ENCODE assay signal across 8 cellular contexts in genomic region chr10:21527634-21528451, GRCh38. TPM values are rescaled to one million over a fixed set of nuclear protein-coding genes. Genes with fewer than 3 reads are reported as not detected.
DNase-seq lines count a peak whose midpoint lies in the region; ATAC-seq and TF ChIP-seq lines count a peak whose summit lies in the region.

No MANE protein-coding gene starts in this region.

- peak overlapping the region; percentile 83 for H4K5ac ChIP-seq in IMR-90 (ENCODE audit: low read depth, low read length)

- peak overlapping the region; percentile 87 for H4K91ac ChIP-seq in IMR-90 (ENCODE audit: insufficient read depth, low read depth, low read length)

- peaks cover 19% of the 10 kb centered on the region for H3K4me1 ChIP-seq in CD8-positive, alpha-beta T cell (ENCODE audit: insufficient read depth, low read length)
- peaks cover 3% of the 10 kb centered on the region; the same call in 1 of the 2 replicates for H3K4me1 ChIP-seq in IMR-90 (ENCODE audit: control insufficient read depth, insufficient read depth, low read length)
- H3K4me1 ChIP-seq in iPS-20b (ENCODE audit: insufficient read depth, low read length): peaks cover 51% of the 10 kb centered on the region

- no peaks in the 10 kb centered on the region for H3K36me3 ChIP-seq in CD8-positive, alpha-beta T cell (ENCODE audit: insufficient read depth, low read length)
- H3K36me3 ChIP-seq in IMR-90 (ENCODE audit: control insufficient read depth, insufficient read depth, low read length) (no peaks in the 10 kb centered on the region), iPS-20b (ENCODE audit: insufficient read depth, low read depth, low read length) (no peaks in the 10 kb centered on the region)

- H3K36me3 Mint-ChIP-seq in CD8-positive, alpha-beta T cell: peaks cover 4% of the 10 kb centered on the region
- no peaks in the 10 kb centered on the region for H3K36me3 Mint-ChIP-seq in activated naive CD8-positive, alpha-beta T cell
- H3K36me3 Mint-ChIP-seq in stimulated activated memory B cell treated with anti-CD40 and anti-IgM and Interleukin-4, amounts not matched to agents 10 μg/mL and 1 μg/mL and 100 μg/mL, for 72 hours: no peaks in the 10 kb centered on the region

- peaks cover 27% of the 10 kb centered on the region for H3K27me3 Mint-ChIP-seq in CD8-positive, alpha-beta T cell (ENCODE audit: low read depth)
- H3K27me3 Mint-ChIP-seq in activated naive CD8-positive, alpha-beta T cell: peaks cover 12% of the 10 kb centered on the region
- H3K27me3 Mint-ChIP-seq in stimulated activated memory B cell treated with anti-CD40 and anti-IgM and Interleukin-4, amounts not matched to agents 10 μg/mL and 1 μg/mL and 100 μg/mL, for 72 hours: peaks cover 20% of the 10 kb centered on the region

- DNase-seq in CD8-positive, alpha-beta T cell: no peak
- peak; percentile 57 for DNase-seq in IMR-90
- DNase-seq in stimulated activated CD4-positive, alpha-beta T cell treated with anti-CD3 and anti-CD28 coated beads, Interleukin-1b, Interleukin-23, amount 100 ng/mL, for 48 hours: no peak

- H3K27ac ChIP-seq in CD8-positive, alpha-beta T cell (ENCODE audit: low read depth, low read length): no peak overlapping the region
- H3K27ac ChIP-seq in IMR-90 (ENCODE audit: insufficient read depth, low read length) (peak overlapping the region; percentile 96), iPS-20b (ENCODE audit: low read length) (peak overlapping the region; percentile 44)

- H3K27ac Mint-ChIP-seq in CD8-positive, alpha-beta T cell: peak overlapping the region; percentile 76
- no peak overlapping the region for H3K27ac Mint-ChIP-seq in activated naive CD8-positive, alpha-beta T cell
- peak overlapping the region; percentile 97 for H3K27ac Mint-ChIP-seq in stimulated activated memory B cell treated with anti-CD40 and anti-IgM and Interleukin-4, amounts not matched to agents 10 μg/mL and 1 μg/mL and 100 μg/mL, for 72 hours

- peak overlapping the region; percentile 82 to 91 for H4K8ac ChIP-seq in IMR-90 (ENCODE audit: low read depth in 2 of 2, low read length in 2 of 2)

- peak overlapping the region; percentile 64; the same call in 1 of the 2 replicates for H2AK5ac ChIP-seq in IMR-90 (ENCODE audit: low read depth, low read length)

- no peaks in the 10 kb centered on the region for H3K9me3 ChIP-seq in CD8-positive, alpha-beta T cell (ENCODE audit: low read length)
- H3K9me3 ChIP-seq in IMR-90 (ENCODE audit: control insufficient read depth, insufficient read depth, low read length): no peaks in the 10 kb centered on the region
- H3K9me3 ChIP-seq in iPS-20b (ENCODE audit: insufficient read depth, low read depth, low read length): no peaks in the 10 kb centered on the region

- peaks cover 28% of the 10 kb centered on the region for H3K4me1 Mint-ChIP-seq in CD8-positive, alpha-beta T cell (ENCODE audit: low read depth)
- H3K4me1 Mint-ChIP-seq in activated naive CD8-positive, alpha-beta T cell (ENCODE audit: low read depth): peaks cover 30% of the 10 kb centered on the region
- H3K4me1 Mint-ChIP-seq in stimulated activated memory B cell treated with anti-CD40 and anti-IgM and Interleukin-4, amounts not matched to agents 10 μg/mL and 1 μg/mL and 100 μg/mL, for 72 hours: peaks cover 26% of the 10 kb centered on the region

- H4K20me1 ChIP-seq in IMR-90 (ENCODE audit: insufficient read depth, low read length): no peaks in the 10 kb centered on the region

- TF ChIP-seq CTCF in CD8-positive, alpha-beta T cell (IDR thresholded peaks at IDR 0.05): no peak
- TF ChIP-seq CTCF in IMR-90 (conservative IDR thresholded peaks at IDR 0.05; ENCODE audit: low read depth, low read length): no peak

- H2BK120ac ChIP-seq in IMR-90 (ENCODE audit: low read depth, low read length): peak overlapping the region; percentile 68

- no peak for TF ChIP-seq RAD21 in IMR-90 (IDR thresholded peaks at IDR 0.05; ENCODE audit: low read length)

- peak overlapping the region; percentile 91 for H2AFZ ChIP-seq in IMR-90 (replicated peaks; ENCODE audit: low read length, poor library complexity)

- peak overlapping the region; percentile 93 for H2BK5ac ChIP-seq in IMR-90 (ENCODE audit: low read depth, low read length, poor library complexity, severe bottlenecking)

- H3K14ac ChIP-seq in IMR-90 (replicated peaks; ENCODE audit: low read depth, low read length): peak overlapping the region; percentile 86

- H3K9me1 ChIP-seq in IMR-90 (ENCODE audit: insufficient read depth, low read length): 0 out of 2 replicates have a peak, but pooled peaks cover 3% of the 10 kb centered on the region

- peaks cover 2 to 4% of the 10 kb centered on the region in 2 experiments; a peak in 3 of 4 replicates for H3K79me1 ChIP-seq in IMR-90 (ENCODE audit: low read depth in 1 of 2, low read length in 2 of 2)

- no peaks in the 10 kb centered on the region for H3K9me3 Mint-ChIP-seq in CD8-positive, alpha-beta T cell
- H3K9me3 Mint-ChIP-seq in activated naive CD8-positive, alpha-beta T cell (ENCODE audit: low read depth): no peaks in the 10 kb centered on the region
- H3K9me3 Mint-ChIP-seq in stimulated activated memory B cell treated with anti-CD40 and anti-IgM and Interleukin-4, amounts not matched to agents 10 μg/mL and 1 μg/mL and 100 μg/mL, for 72 hours: no peaks in the 10 kb centered on the region

- peak overlapping the region; percentile 78 for H3K18ac ChIP-seq in IMR-90 (ENCODE audit: low read depth, low read length)

- peak overlapping the region; percentile 88 for H3K4ac ChIP-seq in IMR-90 (ENCODE audit: low read depth, low read length)

- H3K4me3 Mint-ChIP-seq in CD8-positive, alpha-beta T cell: peak overlapping the region; percentile 76
- peak overlapping the region; percentile 80 for H3K4me3 Mint-ChIP-seq in activated naive CD8-positive, alpha-beta T cell
- H3K4me3 Mint-ChIP-seq in stimulated activated memory B cell treated with anti-CD40 and anti-IgM and Interleukin-4, amounts not matched to agents 10 μg/mL and 1 μg/mL and 100 μg/mL, for 72 hours: peak overlapping the region; percentile 84

- intact Hi-C loops in CD8-positive, alpha-beta T cell (cut with DNase I, micrococcal nuclease): loop anchor here (1.0 to 10.0 kb wide), 2 partner anchors 11 to 1907 kb away; partner anchors contain the start of gene OTUD1 (in 1 of the 2)
- intact Hi-C loops in IMR-90 (cut with micrococcal nuclease): loop anchor here (2.0 to 10.0 kb wide), 2 partner anchors 31 to 427 kb away; no protein-coding TSS in a partner anchor

- no peak for ATAC-seq in CD8-positive, alpha-beta T cell
- ATAC-seq in IMR-90 (ENCODE audit: low read depth) (no peak), HG03439 (IDR thresholded peaks at IDR 0.05; ENCODE audit: unreplicated experiment) (no peak), GM21786 (IDR thresholded peaks at IDR 0.05; ENCODE audit: unreplicated experiment) (no peak)
- ATAC-seq in stimulated activated memory B cell treated with anti-CD40 and anti-IgM and Interleukin-4, amounts not matched to agents 10 μg/mL and 1 μg/mL and 100 μg/mL, for 72 hours: no peak

- H2BK20ac ChIP-seq in IMR-90 (ENCODE audit: low read depth, low read length): no peak overlapping the region

- peak overlapping the region; percentile 74 for H2AK9ac ChIP-seq in IMR-90 (replicated peaks; ENCODE audit: low read depth, low read length, poor library complexity)

- H3K4me3 ChIP-seq in CD8-positive, alpha-beta T cell (ENCODE audit: low read depth, low read length): no peak overlapping the region
- H3K4me3 ChIP-seq in IMR-90 (ENCODE audit: insufficient read depth, low read depth, low read length) (peak overlapping the region; percentile 55), iPS-20b (ENCODE audit: low read length) (peak overlapping the region; percentile 85)

- H3K56ac ChIP-seq in IMR-90 (ENCODE audit: extremely low read depth, insufficient read depth, low read length): peak overlapping the region; percentile 96

- H3K4me2 ChIP-seq in IMR-90 (ENCODE audit: low read depth, low read length): peak overlapping the region; percentile 98

- H2BK15ac ChIP-seq in IMR-90 (ENCODE audit: low read depth, low read length): peak overlapping the region; percentile 82; the same call in 2 of the 3 replicates

- WGBS in IMR-90 (ENCODE audit: extremely low coverage in 2 of 2, insufficient read length in 1 of 2), 2 experiments: no CpG with 5 or more reads among the region's 18 CpGs

- POLR2A ChIA-PET in CD8-positive, alpha-beta T cell (lab: Charles Lee): interaction anchor here (0.9 to 1.4 kb wide), 4 partner anchors 30 to 909 kb away, joined by 3 read pairs; no protein-coding TSS in a partner anchor
- POLR2A ChIA-PET in IMR-90 (lab: Charles Lee; ENCODE audit: unreplicated experiment): no interaction called here

- CTCF ChIA-PET in CD8-positive, alpha-beta T cell (lab: Charles Lee): interaction anchor here (1.1 kb wide), 1 partner anchor 31 kb away, joined by 3 read pairs; no protein-coding TSS in a partner anchor
- CTCF ChIA-PET in IMR-90 (lab: Yijun Ruan, JAX): interaction anchor here (0.5 to 1.3 kb wide), 2 partner anchors 39 to 205 kb away, joined by 3 read pairs; no protein-coding TSS in a partner anchor

- no peak for TF ChIP-seq POLR2A in IMR-90 (IDR thresholded peaks at IDR 0.05; ENCODE audit: low read depth, low read length)

- H3K27me3 ChIP-seq in CD8-positive, alpha-beta T cell (ENCODE audit: insufficient read depth, low read length): peaks cover 11% of the 10 kb centered on the region
- H3K27me3 ChIP-seq in IMR-90 (ENCODE audit: control insufficient read depth, insufficient read depth, low read length) (no peaks in the 10 kb centered on the region), iPS-20b (ENCODE audit: insufficient read depth, low read length) (no peaks in the 10 kb centered on the region)

- BruUV-seq in IMR-90 (replicated peaks; lab: Mats Ljungman, UMichigan): no TSS peak

- H3K9ac ChIP-seq in IMR-90 (ENCODE audit: low read depth, low read length) (peak overlapping the region; percentile 93), iPS-20b (ENCODE audit: low read depth, low read length) (peak overlapping the region; percentile 98)

- in situ Hi-C loops in IMR-90 (cut with MboI; ENCODE audit: low sequenced_read_pairs): no loop called here

- dilution Hi-C loops in IMR-90 (cut with HindIII; ENCODE audit: low sequenced_read_pairs, unreplicated experiment): no loop called here

- peak overlapping the region; percentile 88 for H3K23ac ChIP-seq in IMR-90 (ENCODE audit: low read depth, low read length)

TF ChIP-seq in IMR-90, 13 proteins besides CTCF, POLR2A, EP300 and RAD21:
- TF ChIP-seq MAZ (IDR thresholded peaks at IDR 0.05; ENCODE audit: borderline replicate concordance, low read depth, low read length) (no peak), MAFK (IDR thresholded peaks at IDR 0.05; ENCODE audit: low read depth, low read length) (peak; percentile 74)

RNA-seq across cellular contexts. Expression of gene SKIDA1, which starts 2.4 kb away (rescaled TPM):
- total RNA-seq in CD8-positive, alpha-beta T cell: not detected
- 0.56 and 0.72 TPM in 2 replicates for total RNA-seq in IMR-90 (2012; rRNA removed)
- polyA plus RNA-seq in IMR-90 (2012; rRNA removed): 0.24 and 0.36 TPM in 2 replicates
- 0.16 and 0.42 TPM in 2 replicates for polyA plus RNA-seq in IMR-90 (2012; cell fraction: cytosol; rRNA removed)
- polyA plus RNA-seq in IMR-90 (2012; cell fraction: nucleus; rRNA removed; ENCODE audit: low replicate concordance): 0.36 and 2.0 TPM in 2 replicates

RNA-seq across cellular contexts. Expression of gene MLLT10, which starts 6.2 kb away (rescaled TPM):
- 10 to 100 TPM; 36.7 to 41.0 TPM for total RNA-seq in CD8-positive, alpha-beta T cell
- 29.0 and 31.9 TPM in 2 replicates for total RNA-seq in IMR-90 (2012; rRNA removed)
- polyA plus RNA-seq in IMR-90 (2012; rRNA removed): 22.5 and 23.9 TPM in 2 replicates
- polyA plus RNA-seq in IMR-90 (2012; cell fraction: cytosol; rRNA removed): 7.2 and 17.6 TPM in 2 replicates
- 27.3 and 103 TPM in 2 replicates for polyA plus RNA-seq in IMR-90 (2012; cell fraction: nucleus; rRNA removed; ENCODE audit: low replicate concordance)
